In the genomic region with DNA sequence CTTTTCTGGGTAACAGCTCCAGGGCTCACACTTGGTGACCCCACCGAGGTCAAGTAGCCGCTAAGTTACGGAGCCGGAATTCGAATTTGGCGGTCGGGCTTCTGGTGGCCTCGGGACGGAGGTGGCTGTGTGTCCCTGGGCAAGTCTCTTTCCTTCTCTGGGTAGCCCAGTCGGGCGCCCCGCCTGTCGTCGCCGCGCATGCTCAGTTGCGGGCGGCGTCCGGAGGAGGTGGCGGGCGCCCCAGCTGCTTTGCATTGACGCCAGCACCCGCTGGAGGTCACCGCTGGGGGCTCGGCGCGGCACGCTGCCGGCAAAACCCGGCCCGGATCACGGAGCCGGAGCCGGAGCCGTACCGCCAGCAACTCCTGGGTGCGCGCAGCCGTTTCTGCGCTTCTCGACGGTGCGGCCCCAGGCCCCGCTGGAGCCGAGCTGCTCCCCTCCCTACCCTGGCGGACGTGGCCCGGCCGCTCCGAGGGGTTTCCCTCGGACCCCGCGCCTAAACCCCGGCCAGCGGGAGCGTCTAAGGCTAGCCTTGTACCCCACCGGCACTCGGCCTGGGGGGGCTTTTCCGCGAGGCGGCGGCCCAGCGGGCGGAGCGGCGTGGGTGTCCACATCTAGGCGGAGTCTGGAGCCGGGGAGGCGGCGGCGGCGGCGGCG, we compare ENCODE assay signal across 1 cellular context.
A peak's percentile ranks its signal among the peaks of the same experiment; 100 is the strongest.
TF ChIP-seq lines count a peak whose summit lies in the region.

No MANE protein-coding gene starts in this region.

TF ChIP-seq in HepG2, 621 proteins besides CTCF, POLR2A, EP300 and RAD21 (continued from another document and continues in another):
- TF ChIP-seq, protein P1, sequence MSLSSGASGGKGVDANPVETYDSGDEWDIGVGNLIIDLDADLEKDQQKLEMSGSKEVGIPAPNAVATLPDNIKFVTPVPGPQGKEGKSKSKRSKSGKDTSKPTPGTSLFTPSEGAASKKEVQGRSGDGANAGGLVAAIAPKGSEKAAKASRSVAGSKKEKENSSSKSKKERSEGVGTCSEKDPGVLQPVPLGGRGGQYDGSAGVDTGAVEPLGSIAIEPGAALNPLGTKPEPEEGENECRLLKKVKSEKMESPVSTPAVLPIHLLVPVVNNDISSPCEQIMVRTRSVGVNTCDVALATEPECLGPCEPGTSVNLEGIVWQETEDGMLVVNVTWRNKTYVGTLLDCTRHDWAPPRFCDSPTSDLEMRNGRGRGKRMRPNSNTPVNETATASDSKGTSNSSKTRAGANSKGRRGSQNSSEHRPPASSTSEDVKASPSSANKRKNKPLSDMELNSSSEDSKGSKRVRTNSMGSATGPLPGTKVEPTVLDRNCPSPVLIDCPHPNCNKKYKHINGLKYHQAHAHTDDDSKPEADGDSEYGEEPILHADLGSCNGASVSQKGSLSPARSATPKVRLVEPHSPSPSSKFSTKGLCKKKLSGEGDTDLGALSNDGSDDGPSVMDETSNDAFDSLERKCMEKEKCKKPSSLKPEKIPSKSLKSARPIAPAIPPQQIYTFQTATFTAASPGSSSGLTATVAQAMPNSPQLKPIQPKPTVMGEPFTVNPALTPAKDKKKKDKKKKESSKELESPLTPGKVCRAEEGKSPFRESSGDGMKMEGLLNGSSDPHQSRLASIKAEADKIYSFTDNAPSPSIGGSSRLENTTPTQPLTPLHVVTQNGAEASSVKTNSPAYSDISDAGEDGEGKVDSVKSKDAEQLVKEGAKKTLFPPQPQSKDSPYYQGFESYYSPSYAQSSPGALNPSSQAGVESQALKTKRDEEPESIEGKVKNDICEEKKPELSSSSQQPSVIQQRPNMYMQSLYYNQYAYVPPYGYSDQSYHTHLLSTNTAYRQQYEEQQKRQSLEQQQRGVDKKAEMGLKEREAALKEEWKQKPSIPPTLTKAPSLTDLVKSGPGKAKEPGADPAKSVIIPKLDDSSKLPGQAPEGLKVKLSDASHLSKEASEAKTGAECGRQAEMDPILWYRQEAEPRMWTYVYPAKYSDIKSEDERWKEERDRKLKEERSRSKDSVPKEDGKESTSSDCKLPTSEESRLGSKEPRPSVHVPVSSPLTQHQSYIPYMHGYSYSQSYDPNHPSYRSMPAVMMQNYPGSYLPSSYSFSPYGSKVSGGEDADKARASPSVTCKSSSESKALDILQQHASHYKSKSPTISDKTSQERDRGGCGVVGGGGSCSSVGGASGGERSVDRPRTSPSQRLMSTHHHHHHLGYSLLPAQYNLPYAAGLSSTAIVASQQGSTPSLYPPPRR (CRISPR knock-in tag; IDR thresholded peaks at IDR 0.05; ENCODE audit: borderline replicate concordance), result peak; percentile 75
- TF ChIP-seq ZNF143 (CRISPR knock-in tag; IDR thresholded peaks at IDR 0.05), result no peak
- TF ChIP-seq ZNF180 (CRISPR knock-in tag; IDR thresholded peaks at IDR 0.05; ENCODE audit: borderline replicate concordance, low read depth), result no peak
- TF ChIP-seq ZNF24 (IDR thresholded peaks at IDR 0.05), result 0 out of 2 replicates have a peak, but pooled peaks have one; percentile 6
- no peak for TF ChIP-seq NFYB (CRISPR knock-in tag; IDR thresholded peaks at IDR 0.05)
- 0 out of 2 replicates have a peak, but pooled peaks have one; percentile 15 for TF ChIP-seq CEBPG (CRISPR knock-in tag; IDR thresholded peaks at IDR 0.05)
- peak; percentile 82 for TF ChIP-seq ASH2L (IDR thresholded peaks at IDR 0.05; ENCODE audit: insufficient read length, low read depth, low read length)
- peak; percentile 81; the same call in 1 of the 2 replicates for TF ChIP-seq ZNF580 (CRISPR knock-in tag; IDR thresholded peaks at IDR 0.05; ENCODE audit: borderline replicate concordance, low read depth)
- TF ChIP-seq ZNF615 (CRISPR knock-in tag; IDR thresholded peaks at IDR 0.05; ENCODE audit: borderline replicate concordance), result no peak
- 0 out of 2 replicates have a peak, but pooled peaks have one; percentile 15 for TF ChIP-seq ZNF256 (CRISPR knock-in tag; conservative IDR thresholded peaks at IDR 0.05)
- TF ChIP-seq ATAD3A (CRISPR knock-in tag; IDR thresholded peaks at IDR 0.05), result no peak
- TF ChIP-seq, protein P2, sequence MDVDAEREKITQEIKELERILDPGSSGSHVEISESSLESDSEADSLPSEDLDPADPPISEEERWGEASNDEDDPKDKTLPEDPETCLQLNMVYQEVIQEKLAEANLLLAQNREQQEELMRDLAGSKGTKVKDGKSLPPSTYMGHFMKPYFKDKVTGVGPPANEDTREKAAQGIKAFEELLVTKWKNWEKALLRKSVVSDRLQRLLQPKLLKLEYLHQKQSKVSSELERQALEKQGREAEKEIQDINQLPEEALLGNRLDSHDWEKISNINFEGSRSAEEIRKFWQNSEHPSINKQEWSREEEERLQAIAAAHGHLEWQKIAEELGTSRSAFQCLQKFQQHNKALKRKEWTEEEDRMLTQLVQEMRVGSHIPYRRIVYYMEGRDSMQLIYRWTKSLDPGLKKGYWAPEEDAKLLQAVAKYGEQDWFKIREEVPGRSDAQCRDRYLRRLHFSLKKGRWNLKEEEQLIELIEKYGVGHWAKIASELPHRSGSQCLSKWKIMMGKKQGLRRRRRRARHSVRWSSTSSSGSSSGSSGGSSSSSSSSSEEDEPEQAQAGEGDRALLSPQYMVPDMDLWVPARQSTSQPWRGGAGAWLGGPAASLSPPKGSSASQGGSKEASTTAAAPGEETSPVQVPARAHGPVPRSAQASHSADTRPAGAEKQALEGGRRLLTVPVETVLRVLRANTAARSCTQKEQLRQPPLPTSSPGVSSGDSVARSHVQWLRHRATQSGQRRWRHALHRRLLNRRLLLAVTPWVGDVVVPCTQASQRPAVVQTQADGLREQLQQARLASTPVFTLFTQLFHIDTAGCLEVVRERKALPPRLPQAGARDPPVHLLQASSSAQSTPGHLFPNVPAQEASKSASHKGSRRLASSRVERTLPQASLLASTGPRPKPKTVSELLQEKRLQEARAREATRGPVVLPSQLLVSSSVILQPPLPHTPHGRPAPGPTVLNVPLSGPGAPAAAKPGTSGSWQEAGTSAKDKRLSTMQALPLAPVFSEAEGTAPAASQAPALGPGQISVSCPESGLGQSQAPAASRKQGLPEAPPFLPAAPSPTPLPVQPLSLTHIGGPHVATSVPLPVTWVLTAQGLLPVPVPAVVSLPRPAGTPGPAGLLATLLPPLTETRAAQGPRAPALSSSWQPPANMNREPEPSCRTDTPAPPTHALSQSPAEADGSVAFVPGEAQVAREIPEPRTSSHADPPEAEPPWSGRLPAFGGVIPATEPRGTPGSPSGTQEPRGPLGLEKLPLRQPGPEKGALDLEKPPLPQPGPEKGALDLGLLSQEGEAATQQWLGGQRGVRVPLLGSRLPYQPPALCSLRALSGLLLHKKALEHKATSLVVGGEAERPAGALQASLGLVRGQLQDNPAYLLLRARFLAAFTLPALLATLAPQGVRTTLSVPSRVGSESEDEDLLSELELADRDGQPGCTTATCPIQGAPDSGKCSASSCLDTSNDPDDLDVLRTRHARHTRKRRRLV (CRISPR knock-in tag; IDR thresholded peaks at IDR 0.05), result peak; percentile 88; the same call in 1 of the 2 replicates
- TF ChIP-seq, protein P3, sequence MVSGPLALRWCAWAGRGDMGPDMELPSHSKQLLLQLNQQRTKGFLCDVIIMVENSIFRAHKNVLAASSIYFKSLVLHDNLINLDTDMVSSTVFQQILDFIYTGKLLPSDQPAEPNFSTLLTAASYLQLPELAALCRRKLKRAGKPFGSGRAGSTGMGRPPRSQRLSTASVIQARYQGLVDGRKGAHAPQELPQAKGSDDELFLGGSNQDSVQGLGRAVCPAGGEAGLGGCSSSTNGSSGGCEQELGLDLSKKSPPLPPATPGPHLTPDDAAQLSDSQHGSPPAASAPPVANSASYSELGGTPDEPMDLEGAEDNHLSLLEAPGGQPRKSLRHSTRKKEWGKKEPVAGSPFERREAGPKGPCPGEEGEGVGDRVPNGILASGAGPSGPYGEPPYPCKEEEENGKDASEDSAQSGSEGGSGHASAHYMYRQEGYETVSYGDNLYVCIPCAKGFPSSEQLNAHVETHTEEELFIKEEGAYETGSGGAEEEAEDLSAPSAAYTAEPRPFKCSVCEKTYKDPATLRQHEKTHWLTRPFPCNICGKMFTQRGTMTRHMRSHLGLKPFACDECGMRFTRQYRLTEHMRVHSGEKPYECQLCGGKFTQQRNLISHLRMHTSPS (CRISPR knock-in tag; IDR thresholded peaks at IDR 0.05; ENCODE audit: low read depth), result no peak
- peak; percentile 29; the same call in 1 of the 2 replicates for TF ChIP-seq IKZF5 (CRISPR knock-in tag; IDR thresholded peaks at IDR 0.05)
- no peak for TF ChIP-seq DMAP1 (CRISPR knock-in tag; IDR thresholded peaks at IDR 0.05)
- TF ChIP-seq RFX5 (IDR thresholded peaks at IDR 0.05; ENCODE audit: low read depth, low read length), result no peak
- TF ChIP-seq HMGXB4 (CRISPR knock-in tag; IDR thresholded peaks at IDR 0.05; ENCODE audit: borderline replicate concordance in 1 of 2, low read depth in 1 of 2), result peak; percentile 84 to 86; a peak in 3 of 4 replicates
- peak; percentile 68; the same call in 1 of the 2 replicates for TF ChIP-seq PITX1 (CRISPR knock-in tag; IDR thresholded peaks at IDR 0.05)
- no peak; the same call in 1 of the 2 replicates for TF ChIP-seq ZBTB42 (CRISPR knock-in tag; IDR thresholded peaks at IDR 0.05)
- TF ChIP-seq GATAD2A (CRISPR knock-in tag; IDR thresholded peaks at IDR 0.05), result peak; percentile 54
- peak; percentile 82 for TF ChIP-seq ZNF790 (CRISPR knock-in tag; IDR thresholded peaks at IDR 0.05; ENCODE audit: borderline replicate concordance)
- 0 out of 2 replicates have a peak, but pooled peaks have one; percentile 13 for TF ChIP-seq STAT5B (CRISPR knock-in tag; IDR thresholded peaks at IDR 0.05)
- TF ChIP-seq GATA4 (IDR thresholded peaks at IDR 0.05; ENCODE audit: borderline replicate concordance, low read depth), result no peak
- TF ChIP-seq NR3C1 (CRISPR knock-in tag; IDR thresholded peaks at IDR 0.05), result no peak
- TF ChIP-seq ZNF569 (CRISPR knock-in tag; IDR thresholded peaks at IDR 0.05; ENCODE audit: borderline replicate concordance), result no peak
- TF ChIP-seq MEIS2 (CRISPR knock-in tag; IDR thresholded peaks at IDR 0.05), result no peak
- 0 out of 2 replicates have a peak, but pooled peaks have one; percentile 34 for TF ChIP-seq ZNF235 (CRISPR knock-in tag; IDR thresholded peaks at IDR 0.05; ENCODE audit: borderline replicate concordance)
- TF ChIP-seq ZNF740 (CRISPR knock-in tag; IDR thresholded peaks at IDR 0.05), result 0 out of 2 replicates have a peak, but pooled peaks have one; percentile 29
- TF ChIP-seq STAT6 (CRISPR knock-in tag; IDR thresholded peaks at IDR 0.05; ENCODE audit: borderline replicate concordance), result no peak; the same call in 1 of the 2 replicates
- no peak; the same call in 1 of the 2 replicates for TF ChIP-seq ZNF546 (CRISPR knock-in tag; conservative IDR thresholded peaks at IDR 0.05)
- TF ChIP-seq HCFC1 (IDR thresholded peaks at IDR 0.05; ENCODE audit: low read depth, low read length), result no peak
- TF ChIP-seq, protein P4, sequence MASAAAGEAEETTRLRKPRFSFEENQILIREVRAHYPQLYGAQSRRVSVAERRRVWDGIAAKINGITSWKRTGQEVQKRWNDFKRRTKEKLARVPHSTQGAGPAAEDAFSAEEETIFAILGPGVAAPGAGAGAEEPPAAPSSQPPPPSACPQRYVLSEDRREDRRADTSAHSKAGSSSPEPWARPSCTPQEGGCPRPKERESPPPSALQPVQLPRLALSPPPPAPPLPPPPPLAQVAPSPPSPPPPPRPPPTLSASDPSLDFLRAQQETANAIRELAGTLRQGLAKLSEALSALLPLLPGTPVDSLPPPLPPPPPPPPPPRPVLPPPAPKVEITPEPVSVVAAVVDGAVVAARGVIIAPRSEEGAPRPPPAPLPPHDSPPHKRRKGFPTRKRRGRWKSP (CRISPR knock-in tag; IDR thresholded peaks at IDR 0.05), result peak; percentile 97
- TF ChIP-seq EHMT2 (IDR thresholded peaks at IDR 0.05; ENCODE audit: borderline replicate concordance, low read depth, low read length), result no peak
- TF ChIP-seq PHB2 (IDR thresholded peaks at IDR 0.05; ENCODE audit: partially characterized antibody), result no peak
- TF ChIP-seq, protein P5, sequence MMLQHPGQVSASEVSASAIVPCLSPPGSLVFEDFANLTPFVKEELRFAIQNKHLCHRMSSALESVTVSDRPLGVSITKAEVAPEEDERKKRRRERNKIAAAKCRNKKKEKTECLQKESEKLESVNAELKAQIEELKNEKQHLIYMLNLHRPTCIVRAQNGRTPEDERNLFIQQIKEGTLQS (CRISPR knock-in tag; IDR thresholded peaks at IDR 0.05), result peak; percentile 59
